8 cellular contexts compared by ENCODE assay signal in the genomic region with DNA sequence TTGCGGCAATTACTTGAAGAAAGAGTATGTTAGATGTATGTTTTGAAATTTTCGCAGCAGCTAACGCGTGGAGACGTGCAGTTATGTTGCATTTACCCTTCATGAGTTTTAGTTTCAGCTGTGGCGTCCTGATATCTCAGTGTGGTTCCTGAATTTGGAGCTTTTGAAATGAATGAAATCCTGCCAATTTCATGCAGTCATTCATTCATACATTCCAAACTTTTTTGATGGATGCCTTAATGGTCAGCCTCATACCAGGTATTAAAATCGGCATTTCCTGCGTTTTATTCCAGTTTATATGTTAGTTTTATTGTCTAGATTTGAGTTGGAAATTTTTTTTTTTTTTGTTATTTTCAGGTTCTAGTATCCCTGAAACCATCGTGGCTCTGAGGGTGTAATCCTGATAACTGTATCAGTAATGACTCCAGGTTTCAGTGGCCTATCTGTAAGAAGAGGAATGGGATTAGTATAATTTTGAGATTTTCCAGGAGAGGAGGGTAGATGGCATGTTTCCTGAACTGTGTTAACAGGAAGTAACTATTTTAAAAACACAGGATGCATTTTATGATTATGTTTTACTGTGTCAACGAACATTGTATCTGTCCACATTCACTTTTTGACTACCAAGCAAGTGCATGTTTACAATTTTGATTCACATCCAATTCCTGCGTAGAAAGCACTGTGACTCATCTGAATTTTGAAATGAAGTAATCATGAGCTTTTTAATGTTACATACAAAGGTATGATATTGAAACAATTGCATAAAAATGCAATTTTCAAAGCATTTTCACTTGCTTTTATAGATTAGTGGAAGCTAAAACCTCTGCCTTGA. TPM values are rescaled to one million over a fixed set of nuclear protein-coding genes. Genes with fewer than 3 reads are reported as not detected.
DNase-seq lines count a peak whose midpoint lies in the region; ATAC-seq and TF ChIP-seq lines count a peak whose summit lies in the region.

No MANE protein-coding gene starts in this region.

- H3K4me3 ChIP-seq in ascending aorta (peak overlapping the region; percentile 89 to 100), kidney epithelial cell (ENCODE audit: low read depth, low read length) (peak overlapping the region; percentile 84), thoracic aorta (peak overlapping the region; percentile 91)

- intact Hi-C loops in ascending aorta (cut with DNase I) = loop anchor here (1.0 to 10.0 kb wide), 5 partner anchors 63 to 1120 kb away; partner anchors contain the start of genes MLLT3 and MTAP

- DNase-seq in DMS153 treated with DMSO at 0.1 percent for 48 hours (lab: John Stamatoyannopoulos, UW; ENCODE audit: unreplicated experiment) (peak; percentile 29), HT1080 (ENCODE audit: low read depth) (peak; percentile 36), ascending aorta (ENCODE audit: low spot score in 2 of 2) (no peak), kidney epithelial cell (ENCODE audit: low read depth) (no peak), thoracic aorta (ENCODE audit: low spot score) (no peak), NCI-H1105 (lab: John Stamatoyannopoulos, UW) (no peak)
- DNase-seq in activated CD8-positive, alpha-beta memory T cell treated with anti-CD3 and anti-CD28 coated beads, Interleukin-2, amount 50 U/mL, for 4 hours = no peak
- no peak for DNase-seq in activated CD4-positive, alpha-beta T cell treated with anti-CD3 and anti-CD28 coated beads for 1 hour

- no peak for ATAC-seq in thoracic aorta (ENCODE audit: insufficient number of reproducible peaks, low FRiP score, low read depth)

- no peaks in the 10 kb centered on the region for H3K9me3 ChIP-seq in ascending aorta
- H3K9me3 ChIP-seq in thoracic aorta = no peaks in the 10 kb centered on the region

- peaks cover 0 to 13% of the 10 kb centered on the region in 2 donors for H3K4me1 ChIP-seq in ascending aorta
- peaks cover 13 to 17% of the 10 kb centered on the region in 2 donors for H3K4me1 ChIP-seq in thoracic aorta (ENCODE audit: control insufficient read depth in 1 of 2, low read depth in 2 of 2)

- H3K36me3 ChIP-seq in ascending aorta (no peaks in the 10 kb centered on the region), kidney epithelial cell (ENCODE audit: control insufficient read depth, insufficient read depth, low read length) (no peaks in the 10 kb centered on the region), thoracic aorta (no peaks in the 10 kb centered on the region)

- peak overlapping the region; percentile 94 to 98 for H3K27ac ChIP-seq in ascending aorta
- H3K27ac ChIP-seq in thoracic aorta = peak overlapping the region; percentile 87 to 92

- no peak for TF ChIP-seq CTCF in ascending aorta (IDR thresholded peaks at IDR 0.05)
- no peak for TF ChIP-seq CTCF in kidney epithelial cell (IDR thresholded peaks at IDR 0.05; ENCODE audit: insufficient read depth, low read length, poor library complexity, severe bottlenecking)
- TF ChIP-seq CTCF in thoracic aorta (IDR thresholded peaks at IDR 0.05) = no peak

- H3K27me3 ChIP-seq in ascending aorta (no peaks in the 10 kb centered on the region), kidney epithelial cell (ENCODE audit: control insufficient read depth, insufficient read depth, low read length) (no peaks in the 10 kb centered on the region), thoracic aorta (replicated peaks; ENCODE audit: insufficient read depth) (no peaks in the 10 kb centered on the region)

RNA-seq across cellular contexts. Expression of gene FOCAD, which starts 1.0 kb away (rescaled TPM):
- total RNA-seq in HT1080 (2014; rRNA removed; shearing (Covaris generic)) = 39.6 and 40.8 TPM in 2 replicates
- polyA plus RNA-seq in HT1080 (2015; cell fraction: cytosol; rRNA removed) = 20.5 and 23.0 TPM in 2 replicates
- 47.2 and 54.7 TPM in 2 replicates for polyA plus RNA-seq in HT1080 (2015; cell fraction: nucleus; rRNA removed)
- total RNA-seq in ascending aorta = 64.3 TPM
- 42.4 and 62.9 TPM in 2 replicates for total RNA-seq in kidney epithelial cell
- total RNA-seq in thoracic aorta = 10 to 100 TPM; 33.1 to 45.9 TPM

Comparison
In these comparisons a context has a peak if more than half of its experiments do, and no peak if none do; other contexts are left out.
1. DNase-seq: peak in DMS153 treated with DMSO at 0.1 percent for 48 hours (single experiment) and HT1080 (single experiment); none in ascending aorta (0 of 2), kidney epithelial cell (single experiment), thoracic aorta (single experiment), NCI-H1105 (single experiment), activated CD8-positive, alpha-beta memory T cell treated with anti-CD3 and anti-CD28 coated beads, Interleukin-2, amount 50 U/mL, for 4 hours (single experiment) and activated CD4-positive, alpha-beta T cell treated with anti-CD3 and anti-CD28 coated beads for 1 hour (single experiment).
2. Peak in every context shown above with its lines, with median percentiles within 50 percentile points of each other: H3K4me3 ChIP-seq.